20 cellular contexts compared by ENCODE assay signal in genomic region chr2:74393525-74393924, GRCh38.
"Had no signal": no experiment of that assay in that cellular context is flagged by ENCODE, and none has a peak within 500 bp of the region (broad histone marks: within the 10 kb centered on the region; RNA-seq: fewer than 3 reads in every experiment).

No MANE protein-coding gene starts in this region.

- H3K36me3 ChIP-seq: esophagus muscularis mucosa, gastrocnemius medialis, heart right ventricle, neural progenitor cell, ovary, right atrium auricular region, thyroid gland, upper lobe of left lung, uterus had no signal

- H3K4me3 Mint-ChIP-seq: dendritic cell treated with granulocyte-macrophage colony-stimulating factor and Interleukin-4, amounts not matched to agents 40 ng/mL and 50 ng/mL, for 4 days; effector memory CD8-positive, alpha-beta T cell; neural progenitor cell had no signal

- H3K36me3 Mint-ChIP-seq: naive thymus-derived CD4-positive, alpha-beta T cell; neural progenitor cell had no signal

- H3K27ac Mint-ChIP-seq: dendritic cell treated with granulocyte-macrophage colony-stimulating factor and Interleukin-4, amounts not matched to agents 40 ng/mL and 50 ng/mL, for 4 days; effector memory CD8-positive, alpha-beta T cell; neural progenitor cell had no signal

- H3K9me3 Mint-ChIP-seq: dendritic cell treated with granulocyte-macrophage colony-stimulating factor and Interleukin-4, amounts not matched to agents 40 ng/mL and 50 ng/mL, for 4 days; effector memory CD8-positive, alpha-beta T cell; naive thymus-derived CD4-positive, alpha-beta T cell; neural progenitor cell had no signal

- H3K27me3 Mint-ChIP-seq: dendritic cell treated with granulocyte-macrophage colony-stimulating factor and Interleukin-4, amounts not matched to agents 40 ng/mL and 50 ng/mL, for 4 days had no signal

- H3K27ac ChIP-seq: epithelial cell of prostate, esophagus muscularis mucosa, gastrocnemius medialis, heart right ventricle, neural progenitor cell, ovary, right atrium auricular region, thyroid gland, upper lobe of left lung, uterus had no signal

- DNase-seq: effector memory CD8-positive, alpha-beta T cell; gastrocnemius medialis; heart right ventricle; hypothalamus; islet precursor cell; mammary epithelial cell; naive thymus-derived CD4-positive, alpha-beta T cell; nucleus accumbens; ovary; small intestine; stimulated activated CD4-positive, alpha-beta T cell treated with anti-CD3 and anti-CD28 coated beads, Interleukin-12 subunit alpha, Interleukin-12 subunit beta, amount 100 ng/mL, for 4 hours; stimulated activated naive CD4-positive, alpha-beta T cell treated with Interleukin-2 at 50 U/mL for 16 hours; thyroid gland; upper lobe of left lung; uterus had no signal

- H3K27me3 ChIP-seq: esophagus muscularis mucosa, gastrocnemius medialis, heart right ventricle, neural progenitor cell, ovary, right atrium auricular region, thyroid gland, upper lobe of left lung, uterus had no signal

- H3K4me2 ChIP-seq: neural progenitor cell had no signal

- H3K9me3 ChIP-seq: esophagus muscularis mucosa, gastrocnemius medialis, heart right ventricle, ovary, right atrium auricular region, thyroid gland, upper lobe of left lung, uterus had no signal

- H3K4me3 ChIP-seq: esophagus muscularis mucosa, gastrocnemius medialis, heart right ventricle, neural progenitor cell, ovary, right atrium auricular region, thyroid gland, upper lobe of left lung, uterus had no signal

- H3K9ac ChIP-seq: neural progenitor cell had no signal
